ENCODE assay signal across 14 cellular contexts in the genomic region with DNA sequence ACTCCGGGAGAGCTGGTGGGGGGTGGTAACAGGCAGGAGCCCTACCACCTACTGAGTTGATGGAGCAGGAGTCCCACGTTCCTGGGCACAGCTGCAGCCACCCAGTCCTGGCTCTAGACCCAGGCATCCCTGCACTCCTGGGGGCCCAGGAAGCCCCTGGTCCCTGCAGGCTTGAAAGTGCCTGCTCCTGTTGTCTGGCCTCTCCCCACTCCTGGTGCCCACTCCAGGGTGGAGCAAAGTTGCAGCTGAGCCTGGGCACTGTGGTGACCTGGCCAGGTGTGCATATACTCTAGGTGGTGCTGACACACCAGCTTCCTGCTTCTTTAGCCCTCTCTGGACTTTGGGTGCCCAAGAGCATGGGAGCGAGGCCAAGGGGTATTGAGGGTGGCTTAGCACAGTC.
DNase-seq lines count a peak whose midpoint lies in the region; ATAC-seq, FAIRE-seq and TF ChIP-seq lines count a peak whose summit lies in the region.
"Had no signal": no experiment of that assay in that cellular context is flagged by ENCODE, and none has a peak within 500 bp of the region (broad histone marks: within the 10 kb centered on the region; RNA-seq: fewer than 3 reads in every experiment).

No MANE protein-coding gene starts in this region.

- H3K27me3 ChIP-seq in H1 (replicated peaks in 1 of 4; ENCODE audit: control insufficient read depth in 3 of 4, extremely low read depth in 1 of 4, insufficient read depth in 3 of 4, low read length in 3 of 4) (no peaks in the 10 kb centered on the region), neuronal stem cell (ENCODE audit: control insufficient read depth in 3 of 3, insufficient read depth in 3 of 3, low read depth in 1 of 3, low read length in 3 of 3) (no peaks in the 10 kb centered on the region), aorta (ENCODE audit: control insufficient read depth in 1 of 2, insufficient read depth in 2 of 2, low read length in 1 of 2) (no peaks in the 10 kb centered on the region)

- POLR2A ChIA-PET in HEK293 (lab: Yijun Ruan, JAX) (interaction anchor here (0.5 kb wide), 1 partner anchor 129 kb away, joined by 5 read pairs; no protein-coding TSS in a partner anchor), H1 (lab: Charles Lee; ENCODE audit: partially characterized antibody) (no interaction called here)

- H3K4ac ChIP-seq in H1 (replicated peaks; ENCODE audit: insufficient read length, low read depth, low read length) (no peak overlapping the region), neuronal stem cell (ENCODE audit: low read length) (no peak overlapping the region)

- no peak overlapping the region for H2AK5ac ChIP-seq in H1 (ENCODE audit: low read depth, low read length)
- H2AK5ac ChIP-seq in neuronal stem cell (ENCODE audit: low read depth, low read length) = no peak overlapping the region

- H3K18ac ChIP-seq in H1 (ENCODE audit: extremely low read depth, low read length) (no peak overlapping the region), neuronal stem cell (ENCODE audit: low read length) (peak overlapping the region; percentile 66)

- H3K36me3 Mint-ChIP-seq in T-helper 2 cell treated with Interferon-gamma antibody and Interleukin-4, amounts not matched to agents 5 μg/mL and 100 μg/mL, for 36 hours (ENCODE audit: low read depth) = no peaks in the 10 kb centered on the region
- H3K36me3 Mint-ChIP-seq: CD14-positive monocyte; CD8-positive, alpha-beta T cell had no signal

- no peak for DNase-seq in H1 (ENCODE audit: low read depth in 1 of 2, low spot score in 2 of 2)
- no peak for DNase-seq in neuronal stem cell (ENCODE audit: low spot score)
- DNase-seq in aorta = no peak
- no peak for DNase-seq in NOMO-1 treated with DMSO at 0.1 percent for 48 hours (lab: John Stamatoyannopoulos, UW; ENCODE audit: unreplicated experiment)
- DNase-seq in T-helper 2 cell treated with Interferon-gamma antibody and Interleukin-4, amounts not matched to agents 5 μg/mL and 100 μg/mL, for 36 hours (ENCODE audit: low spot score) = no peak
- DNase-seq: CD8-positive, alpha-beta T cell; DMS79 had no signal

- no peaks in the 10 kb centered on the region for H3K36me3 ChIP-seq in HEK293 (ENCODE audit: control insufficient read depth in 2 of 2, insufficient read depth in 1 of 2, low read length in 2 of 2)
- H3K36me3 ChIP-seq in H1 (ENCODE audit: control insufficient read depth in 2 of 4, insufficient read depth in 4 of 4, low read length in 3 of 4) = no peaks in the 10 kb centered on the region
- H3K36me3 ChIP-seq in neuronal stem cell (replicated peaks in 1 of 2; ENCODE audit: control insufficient read depth in 2 of 2, insufficient read depth in 2 of 2, low read length in 2 of 2) = no peaks in the 10 kb centered on the region
- H3K36me3 ChIP-seq in aorta (ENCODE audit: control insufficient read depth in 1 of 2, insufficient read depth in 2 of 2, low read length in 1 of 2) = no peaks in the 10 kb centered on the region

- H3K56ac ChIP-seq in H1 (replicated peaks; ENCODE audit: insufficient read length, low read depth, low read length) = no peak overlapping the region

- no peak overlapping the region for H4K5ac ChIP-seq in H1 (ENCODE audit: insufficient read length, low read depth, low read length)

- no peak overlapping the region for H3K23ac ChIP-seq in H1 (ENCODE audit: insufficient read length)
- no peak overlapping the region for H3K23ac ChIP-seq in neuronal stem cell (ENCODE audit: low read depth, low read length, poor library complexity)

- H2BK12ac ChIP-seq in H1 (ENCODE audit: low read depth, low read length) (no peak overlapping the region), neuronal stem cell (ENCODE audit: low read length) (no peak overlapping the region)

- H3K9me3 ChIP-seq in HEK293 (ENCODE audit: control insufficient read depth, insufficient read depth, low read depth, low read length) (no peaks in the 10 kb centered on the region), H1 (ENCODE audit: insufficient read depth in 2 of 2, low read depth in 1 of 2, low read length in 1 of 2) (peaks cover 0 to 2% of the 10 kb centered on the region in 2 experiments; a peak in 2 of 4 replicates), neuronal stem cell (replicated peaks in 1 of 2; ENCODE audit: control insufficient read depth in 2 of 2, insufficient read depth in 1 of 2, low read depth in 1 of 2, low read length in 2 of 2) (peaks cover 5 to 22% of the 10 kb centered on the region in 2 donors), aorta (ENCODE audit: control insufficient read depth, low read length) (peaks cover 7% of the 10 kb centered on the region)
- H3K9me3 ChIP-seq: A549 had no signal

- intact Hi-C loops in aorta (cut with DNase I) = no loop called here

- H3K14ac ChIP-seq in H1 (ENCODE audit: insufficient read length) = no peak overlapping the region
- no peak overlapping the region for H3K14ac ChIP-seq in neuronal stem cell (ENCODE audit: low read length)

- H2BK5ac ChIP-seq in H1 (ENCODE audit: low read depth, low read length) (no peak overlapping the region), neuronal stem cell (ENCODE audit: low read length) (peak overlapping the region; percentile 57)

- TF ChIP-seq EP300 in H1 (IDR thresholded peaks at IDR 0.05; ENCODE audit: borderline replicate concordance in 1 of 2, low read depth in 2 of 2, low read length in 2 of 2) = no peak

- no peak for TF ChIP-seq POLR2A in H1 (IDR thresholded peaks at IDR 0.05; ENCODE audit: control extremely low read depth in 1 of 2, low read depth in 2 of 2, low read length in 2 of 2)

- no peaks in the 10 kb centered on the region for H3K23me2 ChIP-seq in H1 (ENCODE audit: low read depth, low read length)

- H3K79me2 ChIP-seq in H1 (ENCODE audit: control insufficient read depth in 1 of 2, insufficient read depth in 2 of 2, low read length in 2 of 2) = no peaks in the 10 kb centered on the region

- no peaks in the 10 kb centered on the region for H4K20me1 ChIP-seq in H1 (replicated peaks in 1 of 2; ENCODE audit: control insufficient read depth in 1 of 2, insufficient read depth in 2 of 2, low read length in 2 of 2)

- H2BK15ac ChIP-seq in H1 (ENCODE audit: low read length) (no peak overlapping the region), neuronal stem cell (ENCODE audit: low read length) (no peak overlapping the region)

- H3K4me3 ChIP-seq in HEK293 (ENCODE audit: low read depth, low read length) = no peak overlapping the region
- H3K4me3 ChIP-seq in H1 (ENCODE audit: extremely low read depth in 1 of 4, insufficient read depth in 2 of 4, low read depth in 3 of 4, low read length in 4 of 4) = no peak overlapping the region
- no peak overlapping the region for H3K4me3 ChIP-seq in neuronal stem cell (ENCODE audit: low read length in 2 of 2)
- H3K4me3 ChIP-seq in aorta (ENCODE audit: low read length in 2 of 2) = no peak overlapping the region
- H3K4me3 ChIP-seq: A549, GM12878 had no signal

- H4K91ac ChIP-seq in H1 (replicated peaks; ENCODE audit: insufficient read length, low read length) (no peak overlapping the region), neuronal stem cell (ENCODE audit: low read depth, low read length, poor library complexity) (no peak overlapping the region)

- H3K27ac Mint-ChIP-seq in T-helper 2 cell treated with Interferon-gamma antibody and Interleukin-4, amounts not matched to agents 5 μg/mL and 100 μg/mL, for 36 hours = no peak overlapping the region
- H3K27ac Mint-ChIP-seq: CD14-positive monocyte; CD8-positive, alpha-beta T cell had no signal

- no peak for FAIRE-seq in H1 (lab: Jason Lieb, UNC)
- FAIRE-seq: A549, GM12878, GM18507, H54, HTR-8/SVneo had no signal

- H4K8ac ChIP-seq in H1 (ENCODE audit: extremely low read depth, insufficient read depth, low read length) (peak overlapping the region; percentile 60; the same call in 1 of the 2 replicates), neuronal stem cell (ENCODE audit: low read depth, low read length) (no peak overlapping the region)

- H3K4me3 Mint-ChIP-seq in T-helper 2 cell treated with Interferon-gamma antibody and Interleukin-4, amounts not matched to agents 5 μg/mL and 100 μg/mL, for 36 hours = no peak overlapping the region
- H3K4me3 Mint-ChIP-seq: CD14-positive monocyte; CD8-positive, alpha-beta T cell had no signal

- 97% methylated on average over 3 of the region's 3 CpGs; no CpG with 5 or more reads in 1 of the 2 experiments for WGBS in H1 (ENCODE audit: extremely low coverage in 1 of 2, insufficient coverage in 1 of 2, insufficient read length in 1 of 2, insufficient replicate concordance in 2 of 2, low coverage in 1 of 2, low lambda C conversion rate in 2 of 2, missing lambda C conversion rate in 1 of 2), 2 experiments
- WGBS in neuronal stem cell (ENCODE audit: extremely low coverage in 2 of 2, insufficient read length in 2 of 2, insufficient replicate concordance in 1 of 2), 2 donors = no CpG with 5 or more reads among the region's 3 CpGs
- WGBS in aorta, 2 donors = 63 to 85% methylated on average over 3 of the region's 3 CpGs

- H3K79me1 ChIP-seq in H1 (ENCODE audit: low read depth, low read length) = no peaks in the 10 kb centered on the region
- no peaks in the 10 kb centered on the region for H3K79me1 ChIP-seq in neuronal stem cell (ENCODE audit: low read depth, low read length)

- no peaks in the 10 kb centered on the region for H3K27me3 Mint-ChIP-seq in T-helper 2 cell treated with Interferon-gamma antibody and Interleukin-4, amounts not matched to agents 5 μg/mL and 100 μg/mL, for 36 hours (ENCODE audit: low read depth)

- no peak overlapping the region for H3K9ac ChIP-seq in H1 (replicated peaks in 1 of 4; ENCODE audit: extremely low read depth in 1 of 4, low read depth in 3 of 4, low read length in 3 of 4)
- no peak overlapping the region for H3K9ac ChIP-seq in neuronal stem cell (ENCODE audit: low read depth, low read length, poor library complexity)

- TF ChIP-seq RAD21 in H1 (IDR thresholded peaks at IDR 0.05 in 1 of 2, conservative IDR thresholded peaks at IDR 0.05 in 1 of 2; ENCODE audit: low read depth in 2 of 2, low read length in 2 of 2) = peak in 1 of 2 experiments; percentile 24; a peak in 1 of 4 replicates

- H2BK120ac ChIP-seq in H1 (replicated peaks; ENCODE audit: low read depth, low read length) = no peak overlapping the region
- H2BK120ac ChIP-seq in neuronal stem cell (ENCODE audit: low read depth, low read length) = peak overlapping the region; percentile 23

- H3K27ac ChIP-seq in HEK293 (ENCODE audit: extremely low read depth, low read depth, low read length) (no peak overlapping the region), H1 (ENCODE audit: low read depth, low read length) (no peak overlapping the region), neuronal stem cell (replicated peaks; ENCODE audit: low read length) (no peak overlapping the region), aorta (ENCODE audit: low read depth in 1 of 2, low read length in 2 of 2) (no peak overlapping the region)
- H3K27ac ChIP-seq: A549 had no signal

- peaks cover 8% of the 10 kb centered on the region for H3K9me3 Mint-ChIP-seq in T-helper 2 cell treated with Interferon-gamma antibody and Interleukin-4, amounts not matched to agents 5 μg/mL and 100 μg/mL, for 36 hours

- CTCF ChIA-PET in HEK293 (lab: Yijun Ruan, JAX) (interaction anchor here (0.6 kb wide), 1 partner anchor 165 kb away, joined by 3 read pairs; no protein-coding TSS in a partner anchor), H1 (lab: Charles Lee; ENCODE audit: partially characterized antibody) (interaction anchor here (1.0 to 2.7 kb wide), 4 partner anchors 10 to 58 kb away, joined by 3 to 13 read pairs (median 6); no protein-coding TSS in a partner anchor)

- peak; percentile 26 for ATAC-seq in aorta (ENCODE audit: low FRiP score)
- ATAC-seq: CD8-positive, alpha-beta T cell; GM12878 had no signal

- H3K4me1 ChIP-seq in HEK293 (ENCODE audit: control insufficient read depth, insufficient read depth, low read length) (no peaks in the 10 kb centered on the region), H1 (replicated peaks in 1 of 4; ENCODE audit: control insufficient read depth in 3 of 4, insufficient read depth in 4 of 4, low read length in 3 of 4) (peaks cover 0 to 11% (median 2%) of the 10 kb centered on the region in 4 experiments; a peak in 4 of 7 replicates), neuronal stem cell (ENCODE audit: control insufficient read depth in 2 of 2, insufficient read depth in 1 of 2, low read depth in 1 of 2, low read length in 2 of 2) (peaks cover under 1 to 7% of the 10 kb centered on the region in 2 donors), aorta (ENCODE audit: control insufficient read depth in 1 of 2, insufficient read depth in 2 of 2, low read length in 2 of 2) (no peaks in the 10 kb centered on the region)
- H3K4me1 ChIP-seq: A549 had no signal

- TF ChIP-seq CTCF in HEK293 (tag by site-specific recombination; IDR thresholded peaks at IDR 0.05) (no peak), H1 (IDR thresholded peaks at IDR 0.05; ENCODE audit: control extremely low read depth in 1 of 3, insufficient read depth in 1 of 3, low read depth in 1 of 3, low read length in 3 of 3) (no peak)

- H2AFZ ChIP-seq in H1 (ENCODE audit: low read length) (peak overlapping the region; percentile 44; the same call in 1 of the 2 replicates), neuronal stem cell (ENCODE audit: low read length) (no peak overlapping the region)

- H3K4me2 ChIP-seq in H1 (ENCODE audit: insufficient read depth in 1 of 2, low read depth in 2 of 2, low read length in 2 of 2) (no peak overlapping the region), neuronal stem cell (ENCODE audit: insufficient read depth, low read length, poor library complexity, severe bottlenecking) (no peak overlapping the region)
- H3K4me2 ChIP-seq: A549 had no signal

- H3K4me1 Mint-ChIP-seq in T-helper 2 cell treated with Interferon-gamma antibody and Interleukin-4, amounts not matched to agents 5 μg/mL and 100 μg/mL, for 36 hours (ENCODE audit: low read depth) = no peaks in the 10 kb centered on the region
- H3K4me1 Mint-ChIP-seq: CD14-positive monocyte had no signal

- no peak overlapping the region for H2BK20ac ChIP-seq in H1 (ENCODE audit: low read length)
